In the genomic region with DNA sequence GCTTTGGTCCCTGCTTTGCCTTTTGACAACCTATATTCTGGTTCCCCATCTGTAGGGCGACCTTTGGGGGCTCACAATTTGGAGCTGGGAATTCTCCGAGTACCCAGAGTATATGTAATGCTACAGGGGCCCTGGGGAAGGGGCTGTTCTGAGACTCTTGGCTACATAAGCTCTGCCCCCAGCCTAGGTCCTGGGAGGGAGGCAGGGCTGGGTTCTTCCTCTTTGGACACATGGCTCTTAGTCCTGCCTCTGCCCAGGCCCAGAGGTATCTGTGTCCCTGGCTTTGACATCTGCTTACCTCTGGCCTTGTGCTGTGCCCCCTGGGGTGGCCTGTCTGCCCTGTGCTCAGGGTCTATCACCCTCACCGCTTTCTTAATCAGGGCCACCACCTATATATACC, we compare ENCODE assay signal across 15 cellular contexts.
A peak's percentile ranks its signal among the peaks of the same experiment; 100 is the strongest.
DNase-seq lines count a peak whose midpoint lies in the region; ATAC-seq, FAIRE-seq and TF ChIP-seq lines count a peak whose summit lies in the region.
"Had no signal": no experiment of that assay in that cellular context is flagged by ENCODE, and none has a peak within 500 bp of the region (broad histone marks: within the 10 kb centered on the region; RNA-seq: fewer than 3 reads in every experiment).

No MANE protein-coding gene starts in this region.

- H3K27ac ChIP-seq in RWPE2 (ENCODE audit: poor library complexity, severe bottlenecking) (no peak overlapping the region), kidney (ENCODE audit: low read depth in 2 of 2, low read length in 2 of 2) (no peak overlapping the region), spleen (no peak overlapping the region)
- H3K27ac ChIP-seq: A549, BLaER1 had no signal

- no peaks in the 10 kb centered on the region for H3K4me1 Mint-ChIP-seq in CD14-positive monocyte

- intact Hi-C loops in CD14-positive monocyte (cut with micrococcal nuclease) (no loop called here), kidney (cut with DNase I) (no loop called here), spleen (cut with DNase I; ENCODE audit: low total_unique reads) (no loop called here)

- no peak overlapping the region for H3K27ac Mint-ChIP-seq in CD14-positive monocyte
- H3K27ac Mint-ChIP-seq: CD4-positive, CD25-positive, alpha-beta regulatory T cell; GM23338; IgD-negative memory B cell had no signal

- no peaks in the 10 kb centered on the region for H3K9me3 ChIP-seq in RWPE2 (ENCODE audit: severe bottlenecking)
- no peaks in the 10 kb centered on the region for H3K9me3 ChIP-seq in kidney (ENCODE audit: control insufficient read depth in 1 of 2, low read length in 2 of 2)
- H3K9me3 ChIP-seq in spleen: no peaks in the 10 kb centered on the region
- H3K9me3 ChIP-seq: A549, BLaER1, HAP-1 had no signal

- TF ChIP-seq POLR2A in spleen (IDR thresholded peaks at IDR 0.05): no peak

- peaks cover 3 to 5% (median 3%) of the 10 kb centered on the region in 3 donors for H3K27me3 Mint-ChIP-seq in CD14-positive monocyte (ENCODE audit: low read depth in 3 of 3)

- no peak for ATAC-seq in RWPE2 (ENCODE audit: low read depth)
- ATAC-seq: A549, GM12878, GM23338 had no signal

- H3K36me3 ChIP-seq in RWPE2 (ENCODE audit: low read depth): no peaks in the 10 kb centered on the region
- H3K36me3 ChIP-seq in kidney (ENCODE audit: control insufficient read depth in 1 of 2, insufficient read depth in 2 of 2, low read length in 2 of 2): no peaks in the 10 kb centered on the region
- no peaks in the 10 kb centered on the region for H3K36me3 ChIP-seq in spleen
- H3K36me3 ChIP-seq: BLaER1, HAP-1 had no signal

- H3K27me3 ChIP-seq in RWPE2 (ENCODE audit: insufficient read depth, poor library complexity, severe bottlenecking) (no peaks in the 10 kb centered on the region), spleen (replicated peaks in 1 of 7) (peaks cover 0 to 8% (median 0%) of the 10 kb centered on the region in 7 donors)
- H3K27me3 ChIP-seq: BLaER1 had no signal

- no peak for FAIRE-seq in kidney (lab: Jason Lieb, UNC)
- FAIRE-seq: A549, GM12878 had no signal

- WGBS in spleen, 5 donors: 76 to 89% (median 81%) methylated on average over 3 of the region's 3 CpGs

- no peak overlapping the region for H3K4me3 Mint-ChIP-seq in CD14-positive monocyte
- H3K4me3 Mint-ChIP-seq: CD4-positive, CD25-positive, alpha-beta regulatory T cell; GM23338; IgD-negative memory B cell had no signal

- peaks cover 0 to 10% (median 0%) of the 10 kb centered on the region in 7 donors for H3K9me3 Mint-ChIP-seq in CD14-positive monocyte
- H3K9me3 Mint-ChIP-seq: CD4-positive, CD25-positive, alpha-beta regulatory T cell; GM23338; IgD-negative memory B cell had no signal

- peak; percentile 31 for DNase-seq in CD14-positive monocyte (ENCODE audit: low spot score)
- peak; percentile 33 for DNase-seq in RWPE2 (ENCODE audit: low spot score)
- DNase-seq in kidney: peak; percentile 15
- peak; percentile 39 for DNase-seq in spleen
- no peak for DNase-seq in superior temporal gyrus (ENCODE audit: extremely low spot score)
- no peak for DNase-seq in ACHN
- DNase-seq in NCI-H187 treated with DMSO at 0.1 percent for 48 hours (lab: John Stamatoyannopoulos, UW): no peak
- DNase-seq: CD4-positive, CD25-positive, alpha-beta regulatory T cell; DMS53 had no signal

- H3K4me3 ChIP-seq in RWPE2 (ENCODE audit: severe bottlenecking) (no peak overlapping the region), kidney (ENCODE audit: low read length in 2 of 2) (no peak overlapping the region), spleen (no peak overlapping the region)
- H3K4me3 ChIP-seq: A549, BLaER1, GM12878, GM23338, HAP-1 had no signal

- TF ChIP-seq CTCF in CD14-positive monocyte (IDR thresholded peaks at IDR 0.05) (no peak), RWPE2 (IDR thresholded peaks at IDR 0.05; ENCODE audit: poor library complexity, severe bottlenecking) (no peak), kidney (IDR thresholded peaks at IDR 0.05; ENCODE audit: borderline replicate concordance, extremely low read depth, insufficient read depth) (no peak), spleen (IDR thresholded peaks at IDR 0.05 in 8 of 11, conservative IDR thresholded peaks at IDR 0.05 in 3 of 11) (no peak)

- no peak overlapping the region for H3K9ac ChIP-seq in kidney (ENCODE audit: low read length in 2 of 2)
- H3K9ac ChIP-seq: BLaER1 had no signal

- no peaks in the 10 kb centered on the region for H3K4me1 ChIP-seq in RWPE2 (ENCODE audit: insufficient read depth, poor library complexity, severe bottlenecking)
- no peaks in the 10 kb centered on the region for H3K4me1 ChIP-seq in kidney (ENCODE audit: control insufficient read depth in 1 of 2, insufficient read depth in 1 of 2, low read depth in 1 of 2, low read length in 2 of 2)
- no peaks in the 10 kb centered on the region for H3K4me1 ChIP-seq in spleen
- H3K4me1 ChIP-seq: A549, BLaER1, HAP-1 had no signal

- no peaks in the 10 kb centered on the region for H3K36me3 Mint-ChIP-seq in CD14-positive monocyte
- H3K36me3 Mint-ChIP-seq: IgD-negative memory B cell had no signal

- in situ Hi-C loops in ACHN (cut with HindIII; ENCODE audit: low pct_ligation_motif_present, low pct_unique_long_range_greater_than_20kb, low sequenced_read_pairs): no loop called here

Comparison
In these comparisons a context has a peak if more than half of its experiments do, and no peak if none do; other contexts are left out.
1. DNase-seq: peak in CD14-positive monocyte (single experiment), RWPE2 (single experiment), kidney (single experiment) and spleen (single experiment); none in superior temporal gyrus (single experiment), ACHN (single experiment) and NCI-H187 treated with DMSO at 0.1 percent for 48 hours (single experiment).